25 cellular contexts compared by ENCODE assay signal in the genomic region with DNA sequence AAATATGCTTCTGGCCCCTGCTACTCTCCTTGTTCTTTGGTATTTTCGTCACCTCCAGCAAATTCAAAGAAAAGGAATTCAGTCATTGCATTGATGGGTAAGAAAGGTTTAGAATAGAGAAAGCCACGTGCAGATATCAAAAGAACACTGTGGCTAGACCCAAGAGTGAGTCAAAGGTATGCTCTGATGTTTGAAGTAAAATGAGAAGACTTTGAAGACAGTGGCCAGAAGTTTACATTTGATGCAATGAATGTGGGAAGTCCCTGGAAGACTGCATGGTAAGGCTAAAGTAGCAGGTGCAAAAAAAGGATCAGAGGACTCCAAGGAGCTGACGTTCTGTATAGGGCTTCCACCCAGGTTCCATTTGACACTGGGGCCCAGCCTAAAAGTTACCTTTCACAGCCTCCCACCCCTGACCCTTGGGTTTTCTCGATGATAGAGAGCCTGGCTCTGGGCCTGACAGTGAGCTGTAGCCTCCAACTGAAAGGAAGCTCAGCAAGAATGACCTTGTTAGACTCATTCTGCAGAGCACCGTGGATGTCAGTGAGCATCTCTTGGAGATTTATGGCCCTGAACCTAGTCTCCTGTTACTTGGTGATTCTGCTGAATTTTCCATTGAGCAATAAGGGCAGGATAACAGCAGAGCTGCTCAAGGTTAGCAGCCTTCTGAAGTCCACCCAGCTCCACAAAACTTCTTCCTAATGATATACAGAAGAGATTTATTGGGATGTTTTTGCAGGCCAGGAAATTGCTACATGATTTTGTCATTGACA.
DNase-seq lines count a peak whose midpoint lies in the region; ATAC-seq and TF ChIP-seq lines count a peak whose summit lies in the region.
"Had no signal": no experiment of that assay in that cellular context is flagged by ENCODE, and none has a peak within 500 bp of the region (broad histone marks: within the 10 kb centered on the region; RNA-seq: fewer than 3 reads in every experiment).

No MANE protein-coding gene starts in this region.

- no peak overlapping the region for H3K4me3 ChIP-seq in hepatocyte
- H3K4me3 ChIP-seq: gastroesophageal sphincter, sigmoid colon had no signal

- H3K4me1 Mint-ChIP-seq in natural killer cell treated with Interleukin-12 subunit alpha and Interleukin-12 subunit beta and Interleukin-15 and Interleukin-18, amount 100 ng/mL, for 72 hours (ENCODE audit: low read depth in 2 of 2), result no peaks in the 10 kb centered on the region
- H3K4me1 Mint-ChIP-seq: activated B cell treated with CpG ODN at 0.5 μM for 24 hours; CD8-positive, alpha-beta memory T cell; naive thymus-derived CD8-positive, alpha-beta T cell had no signal

- peak overlapping the region; percentile 89 for H3K27ac ChIP-seq in hepatocyte
- H3K27ac ChIP-seq: epithelial cell of prostate, parathyroid adenoma had no signal

- no peaks in the 10 kb centered on the region for H3K9me3 ChIP-seq in hepatocyte (ENCODE audit: low read depth)
- H3K9me3 ChIP-seq: gastroesophageal sphincter, sigmoid colon had no signal

- peaks cover 5 to 8% of the 10 kb centered on the region in 2 donors for H3K27me3 Mint-ChIP-seq in natural killer cell treated with Interleukin-12 subunit alpha and Interleukin-12 subunit beta and Interleukin-15 and Interleukin-18, amount 100 ng/mL, for 72 hours
- H3K27me3 Mint-ChIP-seq: activated B cell treated with CpG ODN at 0.5 μM for 24 hours had no signal

- no peaks in the 10 kb centered on the region for H3K36me3 ChIP-seq in hepatocyte (replicated peaks; ENCODE audit: insufficient read depth, low read depth)
- H3K36me3 ChIP-seq: gastroesophageal sphincter, sigmoid colon had no signal

- H3K4me2 ChIP-seq in hepatocyte, result no peak overlapping the region

- H3K9me3 Mint-ChIP-seq in natural killer cell treated with Interleukin-12 subunit alpha and Interleukin-12 subunit beta and Interleukin-15 and Interleukin-18, amount 100 ng/mL, for 72 hours, result no peaks in the 10 kb centered on the region
- H3K9me3 Mint-ChIP-seq: activated B cell treated with CpG ODN at 0.5 μM for 24 hours; activated CD8-positive, alpha-beta T cell treated with anti-CD3 and anti-CD28 coated beads for 36 hours; CD8-positive, alpha-beta memory T cell; naive thymus-derived CD8-positive, alpha-beta T cell had no signal

- H3K79me2 ChIP-seq in hepatocyte, result no peaks in the 10 kb centered on the region
- H3K79me2 ChIP-seq: parathyroid adenoma had no signal

- no peaks in the 10 kb centered on the region for H4K20me1 ChIP-seq in hepatocyte (ENCODE audit: insufficient read depth, poor library complexity, severe bottlenecking)

- intact Hi-C loops in sciatic nerve (cut with DNase I), result no loop called here
- intact Hi-C loops in left cardiac atrium (cut with DNase I), result loop anchor here in 1 of 2 donors (10.0 kb wide), 2 partner anchors 105 to 795 kb away; no protein-coding TSS in a partner anchor

- in situ Hi-C loops in GM13977 (cut with MboI; ENCODE audit: low pct_unique_long_range_greater_than_20kb, low sequenced_read_pairs, unreplicated experiment), result no loop called here

- H3K27ac Mint-ChIP-seq in natural killer cell treated with Interleukin-12 subunit alpha and Interleukin-12 subunit beta and Interleukin-15 and Interleukin-18, amount 100 ng/mL, for 72 hours, result no peak overlapping the region
- H3K27ac Mint-ChIP-seq: activated B cell treated with CpG ODN at 0.5 μM for 24 hours; activated CD8-positive, alpha-beta T cell treated with anti-CD3 and anti-CD28 coated beads for 36 hours; naive thymus-derived CD8-positive, alpha-beta T cell had no signal

- H3K36me3 Mint-ChIP-seq in natural killer cell treated with Interleukin-12 subunit alpha and Interleukin-12 subunit beta and Interleukin-15 and Interleukin-18, amount 100 ng/mL, for 72 hours, result no peaks in the 10 kb centered on the region
- H3K36me3 Mint-ChIP-seq: CD8-positive, alpha-beta memory T cell; naive thymus-derived CD8-positive, alpha-beta T cell had no signal

- TF ChIP-seq CTCF in hepatocyte (IDR thresholded peaks at IDR 0.05; ENCODE audit: poor library complexity) (no peak), GM13977 (IDR thresholded peaks at IDR 0.05; ENCODE audit: extremely low read depth, insufficient read depth, missing control alignments) (no peak)

- ATAC-seq in sciatic nerve (peak; percentile 27), HG03280 (IDR thresholded peaks at IDR 0.05; ENCODE audit: unreplicated experiment) (no peak), left cardiac atrium (no peak)
- no peak for ATAC-seq in natural killer cell treated with Interleukin-12 subunit alpha and Interleukin-12 subunit beta and Interleukin-15 and Interleukin-18, amount 100 ng/mL, for 72 hours
- ATAC-seq: activated CD8-positive, alpha-beta T cell treated with anti-CD3 and anti-CD28 coated beads for 36 hours; gastroesophageal sphincter; naive thymus-derived CD8-positive, alpha-beta T cell had no signal

- 67% methylated on average over 5 of the region's 5 CpGs for WGBS in hepatocyte (ENCODE audit: low lambda C conversion rate, missing lambda C conversion rate)

- no peak overlapping the region for H2AFZ ChIP-seq in hepatocyte

- peaks cover 32% of the 10 kb centered on the region for H3K4me1 ChIP-seq in hepatocyte (ENCODE audit: insufficient read depth)

- H3K4me3 Mint-ChIP-seq in natural killer cell treated with Interleukin-12 subunit alpha and Interleukin-12 subunit beta and Interleukin-15 and Interleukin-18, amount 100 ng/mL, for 72 hours, result no peak overlapping the region
- H3K4me3 Mint-ChIP-seq: activated B cell treated with CpG ODN at 0.5 μM for 24 hours; activated CD8-positive, alpha-beta T cell treated with anti-CD3 and anti-CD28 coated beads for 36 hours; CD8-positive, alpha-beta memory T cell; naive thymus-derived CD8-positive, alpha-beta T cell had no signal

- H3K27me3 ChIP-seq in hepatocyte, result no peaks in the 10 kb centered on the region
- H3K27me3 ChIP-seq: gastroesophageal sphincter, sigmoid colon had no signal

- no peaks in the 10 kb centered on the region for H3K9me2 ChIP-seq in hepatocyte (replicated peaks; ENCODE audit: insufficient read depth)

- peak; percentile 54 for DNase-seq in GM03348 (ENCODE audit: low spot score)
- peak; percentile 70 for DNase-seq in NCI-H226
- DNase-seq in hepatocyte (ENCODE audit: low spot score), result peak; percentile 64
- DNase-seq in sciatic nerve (ENCODE audit: low spot score), result no peak
- DNase-seq in GM13977 (ENCODE audit: low spot score), result no peak
- DNase-seq in natural killer cell treated with Interleukin-12 subunit alpha and Interleukin-12 subunit beta and Interleukin-15 and Interleukin-18, amount 100 ng/mL, for 72 hours (ENCODE audit: low spot score), result no peak
- no peak for DNase-seq in left cardiac atrium
- DNase-seq: activated B cell treated with CpG ODN at 0.5 μM for 24 hours; activated CD8-positive, alpha-beta T cell treated with anti-CD3 and anti-CD28 coated beads for 36 hours; AML-193; amygdala; CD8-positive, alpha-beta memory T cell; central memory CD4-positive, alpha-beta T cell; GDM1; Karpas-422; kidney; naive thymus-derived CD8-positive, alpha-beta T cell; NCI-H187; NCI-H748 treated with DMSO at 0.1 percent for 48 hours; sigmoid colon; T-helper 9 cell had no signal

Comparison
In these comparisons a context has a peak if more than half of its experiments do, and no peak if none do; other contexts are left out.
1. DNase-seq: peak in GM03348 (single experiment), NCI-H226 (single experiment) and hepatocyte (single experiment); none in sciatic nerve (single experiment), GM13977 (single experiment), natural killer cell treated with Interleukin-12 subunit alpha and Interleukin-12 subunit beta and Interleukin-15 and Interleukin-18, amount 100 ng/mL, for 72 hours (single experiment) and left cardiac atrium (single experiment).